ENCODE assay signal across 18 cellular contexts in the genomic region with DNA sequence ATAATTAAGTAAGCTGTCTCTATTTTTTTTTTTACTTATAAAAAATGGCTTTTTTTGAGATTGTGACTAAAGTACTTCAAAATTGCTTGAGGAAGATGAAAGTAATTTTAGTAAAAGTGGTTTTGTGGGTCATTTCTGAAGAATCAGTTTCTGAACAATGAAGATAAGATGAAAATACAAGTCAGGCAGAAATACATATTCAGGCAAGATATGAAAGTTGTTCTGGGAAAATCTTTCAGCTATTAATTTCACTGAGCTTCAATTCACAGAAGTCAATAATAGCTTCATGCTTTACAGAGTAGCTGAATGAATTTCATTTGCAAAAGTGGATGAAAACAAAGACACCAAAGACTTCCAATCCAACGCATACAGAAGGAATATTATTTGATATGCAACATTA.
"Had no signal": no experiment of that assay in that cellular context is flagged by ENCODE, and none has a peak within 500 bp of the region (broad histone marks: within the 10 kb centered on the region; RNA-seq: fewer than 3 reads in every experiment).

No MANE protein-coding gene starts in this region.

- ATAC-seq: foreskin keratinocyte; gastroesophageal sphincter; heart left ventricle; left lobe of liver; natural killer cell treated with Interleukin-12 subunit alpha and Interleukin-12 subunit beta and Interleukin-15 and Interleukin-18, amount 100 ng/mL, for 72 hours; psoas muscle; right cardiac atrium; stimulated activated memory B cell treated with anti-CD40 and anti-IgM and Interleukin-4, amounts not matched to agents 10 μg/mL and 1 μg/mL and 100 μg/mL, for 72 hours; stimulated activated naive CD8-positive, alpha-beta T cell treated with anti-CD3 and anti-CD28 coated beads, Interleukin-15, Interleukin-2, amounts not matched to agents 100 U/mL and 50 U/mL, for 24 hours had no signal

- H3K4me3 Mint-ChIP-seq: memory B cell; natural killer cell treated with Interleukin-12 subunit alpha and Interleukin-12 subunit beta and Interleukin-15 and Interleukin-18, amount 100 ng/mL, for 72 hours; neural crest cell; stimulated activated memory B cell treated with anti-CD40 and anti-IgM and Interleukin-4, amounts not matched to agents 10 μg/mL and 1 μg/mL and 100 μg/mL, for 72 hours had no signal

- DNase-seq: dermis blood vessel endothelial cell; effector memory CD4-positive, alpha-beta T cell; foreskin keratinocyte; heart left ventricle; kidney; posterior cingulate gyrus; psoas muscle; right cardiac atrium; sigmoid colon; stimulated activated CD4-positive, alpha-beta T cell treated with anti-CD3 and anti-CD28 coated beads, Interleukin-4, amount 100 ng/mL, for 4 hours; stimulated activated naive CD8-positive, alpha-beta T cell treated with anti-CD3 and anti-CD28 coated beads, Interleukin-15, Interleukin-2, amounts not matched to agents 100 U/mL and 50 U/mL, for 24 hours; upper lobe of left lung had no signal

- H3K27ac Mint-ChIP-seq: memory B cell; natural killer cell treated with Interleukin-12 subunit alpha and Interleukin-12 subunit beta and Interleukin-15 and Interleukin-18, amount 100 ng/mL, for 72 hours; stimulated activated memory B cell treated with anti-CD40 and anti-IgM and Interleukin-4, amounts not matched to agents 10 μg/mL and 1 μg/mL and 100 μg/mL, for 72 hours had no signal

- H3K4me1 Mint-ChIP-seq: neural crest cell had no signal

- H3K27me3 Mint-ChIP-seq: natural killer cell treated with Interleukin-12 subunit alpha and Interleukin-12 subunit beta and Interleukin-15 and Interleukin-18, amount 100 ng/mL, for 72 hours; stimulated activated memory B cell treated with anti-CD40 and anti-IgM and Interleukin-4, amounts not matched to agents 10 μg/mL and 1 μg/mL and 100 μg/mL, for 72 hours had no signal
